In the genomic region with DNA sequence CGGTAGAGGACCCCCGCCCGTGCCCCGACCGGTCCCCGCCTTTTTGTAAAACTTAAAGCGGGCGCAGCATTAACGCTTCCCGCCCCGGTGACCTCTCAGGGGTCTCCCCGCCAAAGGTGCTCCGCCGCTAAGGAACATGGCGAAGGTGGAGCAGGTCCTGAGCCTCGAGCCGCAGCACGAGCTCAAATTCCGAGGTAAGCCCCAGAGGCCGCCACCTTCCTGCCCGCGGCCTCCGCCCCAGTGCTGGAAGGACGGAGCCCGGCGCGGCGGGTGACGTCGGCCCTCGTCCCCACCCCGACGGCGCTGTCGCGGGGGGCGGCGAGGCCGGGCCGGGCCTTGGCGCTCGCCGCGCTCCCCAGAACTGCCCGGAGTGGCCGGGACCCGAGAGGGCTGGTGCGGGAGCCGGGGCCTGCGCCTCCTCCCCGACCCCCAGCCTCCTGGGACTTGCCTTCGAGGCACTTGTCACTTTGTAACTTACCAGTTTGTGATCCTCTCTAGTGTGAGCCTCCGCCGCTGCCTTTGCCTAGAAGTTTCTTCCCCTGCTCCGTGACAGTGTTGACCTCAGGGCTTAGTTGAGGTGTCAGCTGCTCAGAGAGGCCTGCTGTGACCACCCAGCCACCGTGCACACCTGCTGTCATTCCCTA, we compare ENCODE assay signal across 8 cellular contexts. TPM values are rescaled to one million over a fixed set of nuclear protein-coding genes. Genes with fewer than 3 reads are reported as not detected.
DNase-seq lines count a peak whose midpoint lies in the region; ATAC-seq and TF ChIP-seq lines count a peak whose summit lies in the region.

No MANE protein-coding gene starts in this region.

- peak; percentile 34 for ATAC-seq in GM18907 (IDR thresholded peaks at IDR 0.05; ENCODE audit: unreplicated experiment)
- peak; percentile 21 for ATAC-seq in HG03095 (IDR thresholded peaks at IDR 0.05; ENCODE audit: unreplicated experiment)

- H3K4me3 ChIP-seq in coronary artery (peak overlapping the region; percentile 94), stomach smooth muscle (ENCODE audit: low read length in 2 of 2) (peak overlapping the region; percentile 94 to 97)

- no peaks in the 10 kb centered on the region for H3K36me3 ChIP-seq in stomach smooth muscle (ENCODE audit: control insufficient read depth in 2 of 2, insufficient read depth in 2 of 2, low read length in 2 of 2)

- H3K9me3 ChIP-seq in stomach smooth muscle (ENCODE audit: control insufficient read depth in 2 of 2, low read length in 2 of 2): no peaks in the 10 kb centered on the region

- H3K9ac ChIP-seq in stomach smooth muscle (ENCODE audit: low read length in 2 of 2): peak overlapping the region; percentile 93 to 94

- DNase-seq in CD1c-positive myeloid dendritic cell (ENCODE audit: extremely low spot score): peak; percentile 71
- peak; percentile 52 for DNase-seq in RWPE1 (ENCODE audit: low spot score)
- no peak for DNase-seq in coronary artery (ENCODE audit: low spot score)
- DNase-seq in lung microvascular endothelial cell (ENCODE audit: low read depth in 2 of 2): peak; percentile 59 to 71
- no peak for DNase-seq in NCI-H1048 (lab: John Stamatoyannopoulos, UW)

- TF ChIP-seq CTCF in RWPE1 (conservative IDR thresholded peaks at IDR 0.05; ENCODE audit: low read depth) (no peak), coronary artery (IDR thresholded peaks at IDR 0.05) (no peak)

- CTCF ChIA-PET in RWPE1 (lab: Yijun Ruan, JAX): interaction anchor here (0.5 to 0.7 kb wide), 4 partner anchors 8 to 287 kb away, joined by 3 read pairs; partner anchors contain the start of gene APCDD1L

- H3K4me1 ChIP-seq in stomach smooth muscle (ENCODE audit: control insufficient read depth, insufficient read depth, low read length): peaks cover 19% of the 10 kb centered on the region

- H3K27ac ChIP-seq in RWPE1: peak overlapping the region; percentile 85
- peak overlapping the region; percentile 94 to 96 for H3K27ac ChIP-seq in coronary artery
- peak overlapping the region; percentile 87 for H3K27ac ChIP-seq in stomach smooth muscle (ENCODE audit: low read length)

- no peaks in the 10 kb centered on the region for H3K27me3 ChIP-seq in stomach smooth muscle (ENCODE audit: control insufficient read depth in 1 of 2, insufficient read depth in 2 of 2, low read length in 2 of 2)

- POLR2A ChIA-PET in RWPE1 (lab: Yijun Ruan, JAX; ENCODE audit: low non-redundant PET): interaction anchor here (0.7 to 1.5 kb wide), 6 partner anchors 11 to 261 kb away, joined by 3 to 5 read pairs (median 5); partner anchors contain the start of gene STX16

RNA-seq across cellular contexts. Expression of gene VAPB, which starts 0.4 kb away (rescaled TPM):
- 7.8 and 12.3 TPM in 2 replicates for total RNA-seq in lung microvascular endothelial cell

Comparison
In these comparisons a context has a peak if more than half of its experiments do, and no peak if none do; other contexts are left out.
1. DNase-seq: peak in CD1c-positive myeloid dendritic cell (single experiment), RWPE1 (single experiment) and lung microvascular endothelial cell (2 of 2); none in coronary artery (single experiment) and NCI-H1048 (single experiment).
2. Peak in every context shown above with its lines, with median percentiles within 50 percentile points of each other: H3K27ac ChIP-seq.